13 cellular contexts compared by ENCODE assay signal in genomic region chr14:69559581-69560011, GRCh38. TPM values are rescaled to one million over a fixed set of nuclear protein-coding genes. Genes with fewer than 3 reads are reported as not detected.
DNase-seq lines count a peak whose midpoint lies in the region; ATAC-seq, FAIRE-seq and TF ChIP-seq lines count a peak whose summit lies in the region.
"Had no signal": no experiment of that assay in that cellular context is flagged by ENCODE, and none has a peak within 500 bp of the region (broad histone marks: within the 10 kb centered on the region; RNA-seq: fewer than 3 reads in every experiment).

No MANE protein-coding gene starts in this region.

- H2AFZ ChIP-seq in HepG2 (ENCODE audit: low read length): no peak overlapping the region

- FAIRE-seq in HepG2 (lab: Jason Lieb, UNC): no peak
- FAIRE-seq: endometrium, G401.6 had no signal

- no peak overlapping the region for H3K9ac ChIP-seq in HepG2 (ENCODE audit: insufficient read depth, low read depth, low read length)

- H3K27ac ChIP-seq in HepG2 (ENCODE audit: extremely low read length, insufficient read depth, low read length): no peak overlapping the region
- no peak overlapping the region for H3K27ac ChIP-seq in right lobe of liver
- no peak overlapping the region for H3K27ac ChIP-seq in foreskin keratinocyte
- H3K27ac ChIP-seq in SJCRH30: no peak overlapping the region
- no peak overlapping the region for H3K27ac ChIP-seq in upper lobe of right lung
- H3K27ac ChIP-seq in right atrium auricular region: no peak overlapping the region
- H3K27ac ChIP-seq: adrenal gland had no signal

- no peak overlapping the region for H3K4me2 ChIP-seq in HepG2 (ENCODE audit: low read depth, low read length)

- TF ChIP-seq EP300 in HepG2 (IDR thresholded peaks at IDR 0.05; ENCODE audit: low read depth in 2 of 2, low read length in 2 of 2) (no peak), HepG2 (CRISPR knock-in tag; IDR thresholded peaks at IDR 0.05; ENCODE audit: borderline replicate concordance) (no peak)

- H3K27me3 ChIP-seq in HepG2 (ENCODE audit: control insufficient read depth in 1 of 2, insufficient read depth in 2 of 2, low read length in 2 of 2): peaks cover 0 to 48% of the 10 kb centered on the region in 2 experiments
- no peaks in the 10 kb centered on the region for H3K27me3 ChIP-seq in right lobe of liver
- H3K27me3 ChIP-seq in foreskin keratinocyte: peaks cover 70% of the 10 kb centered on the region
- no peaks in the 10 kb centered on the region for H3K27me3 ChIP-seq in SJCRH30
- H3K27me3 ChIP-seq in upper lobe of right lung: peaks cover 21% of the 10 kb centered on the region
- no peaks in the 10 kb centered on the region for H3K27me3 ChIP-seq in right atrium auricular region

- intact Hi-C loops in HepG2 (cut with micrococcal nuclease; ENCODE audit: unreplicated experiment) (no loop called here), right lobe of liver (cut with DNase I) (no loop called here), upper lobe of right lung (cut with DNase I) (no loop called here)

- CTCF ChIA-PET in HepG2 (lab: Yijun Ruan, JAX; ENCODE audit: low intra/inter-chr PET ratio, low total read pairs): no interaction called here

- ATAC-seq in HepG2 (peak; percentile 47; the same call in 2 of the 3 replicates), right lobe of liver (no peak), foreskin keratinocyte (peak; percentile 21), upper lobe of right lung (no peak)
- ATAC-seq: stimulated activated naive B cell treated with anti-CD40 and anti-IgM and Interleukin-4, amounts not matched to agents 10 μg/mL and 1 μg/mL and 100 μg/mL, for 72 hours had no signal

- in situ Hi-C loops in HepG2 (cut with HindIII; ENCODE audit: extremely low pct_ligation_motif_present, low pct_unique_long_range_greater_than_20kb): no loop called here

- H3K4me1 ChIP-seq in HepG2 (ENCODE audit: insufficient read depth, low read length) (no peaks in the 10 kb centered on the region), right lobe of liver (no peaks in the 10 kb centered on the region), foreskin keratinocyte (no peaks in the 10 kb centered on the region), SJCRH30 (no peaks in the 10 kb centered on the region), upper lobe of right lung (no peaks in the 10 kb centered on the region), right atrium auricular region (no peaks in the 10 kb centered on the region)
- H3K4me1 ChIP-seq: adrenal gland had no signal

- H3K9me3 ChIP-seq in HepG2 (ENCODE audit: low read length) (no peaks in the 10 kb centered on the region), right lobe of liver (no peaks in the 10 kb centered on the region), SJCRH30 (replicated peaks) (no peaks in the 10 kb centered on the region), upper lobe of right lung (no peaks in the 10 kb centered on the region), right atrium auricular region (no peaks in the 10 kb centered on the region)
- H3K9me3 ChIP-seq: adrenal gland had no signal

- BruUV-seq in HepG2 (replicated peaks; lab: Mats Ljungman, UMichigan): no TSS peak

- no peak for TF ChIP-seq RAD21 in HepG2 (CRISPR knock-in tag; IDR thresholded peaks at IDR 0.05)

- DNase-seq in HepG2 (ENCODE audit: low spot score) (no peak), right lobe of liver (no peak), NCI-H526 (lab: John Stamatoyannopoulos, UW) (peak; percentile 89 to 91), foreskin keratinocyte (peak in 1 of 2 donors; percentile 34), SJCRH30 (no peak), upper lobe of right lung (no peak), right atrium auricular region (ENCODE audit: low spot score) (no peak)
- no peak for DNase-seq in activated CD4-positive, CD25-positive, alpha-beta regulatory T cell (lab: John Stamatoyannopoulos, UW)
- DNase-seq: adrenal gland; stimulated activated naive B cell treated with anti-CD40 and anti-IgM and Interleukin-4, amounts not matched to agents 10 μg/mL and 1 μg/mL and 100 μg/mL, for 72 hours had no signal

- H3K79me2 ChIP-seq in HepG2 (ENCODE audit: insufficient read depth, low read length): no peaks in the 10 kb centered on the region

- WGBS in HepG2 (ENCODE audit: low lambda C conversion rate): 0% methylated on average over 6 of the region's 6 CpGs
- 54% methylated on average over 3 of the region's 6 CpGs for WGBS in right lobe of liver (ENCODE audit: insufficient coverage, low coverage, low lambda C conversion rate, missing lambda C conversion rate)

- POLR2A ChIA-PET in HepG2 (lab: Yijun Ruan, JAX): no interaction called here

- no peak overlapping the region for H3K4me3 ChIP-seq in HepG2 (replicated peaks in 1 of 3; ENCODE audit: insufficient read depth in 1 of 3, low read depth in 2 of 3, low read length in 3 of 3)
- no peak overlapping the region for H3K4me3 ChIP-seq in right lobe of liver
- no peak overlapping the region for H3K4me3 ChIP-seq in SJCRH30
- no peak overlapping the region for H3K4me3 ChIP-seq in upper lobe of right lung
- H3K4me3 ChIP-seq in right atrium auricular region: no peak overlapping the region
- H3K4me3 ChIP-seq: adrenal gland had no signal

- TF ChIP-seq CTCF in HepG2 (CRISPR knock-in tag; IDR thresholded peaks at IDR 0.05) (no peak), right lobe of liver (IDR thresholded peaks at IDR 0.05) (no peak), foreskin keratinocyte (conservative IDR thresholded peaks at IDR 0.05) (no peak), upper lobe of right lung (IDR thresholded peaks at IDR 0.05) (no peak), right atrium auricular region (IDR thresholded peaks at IDR 0.05) (no peak)

- H3K36me3 ChIP-seq in HepG2 (replicated peaks in 1 of 2; ENCODE audit: control insufficient read depth in 1 of 2, insufficient read depth in 2 of 2, low read length in 2 of 2) (no peaks in the 10 kb centered on the region), right lobe of liver (no peaks in the 10 kb centered on the region), SJCRH30 (no peaks in the 10 kb centered on the region), upper lobe of right lung (no peaks in the 10 kb centered on the region), right atrium auricular region (no peaks in the 10 kb centered on the region)
- H3K36me3 ChIP-seq: adrenal gland had no signal

- TF ChIP-seq POLR2A in HepG2 (IDR thresholded peaks at IDR 0.05; ENCODE audit: insufficient read depth in 1 of 2, low read depth in 2 of 2, low read length in 2 of 2) (no peak), right lobe of liver (IDR thresholded peaks at IDR 0.05) (no peak)

- no peaks in the 10 kb centered on the region for H4K20me1 ChIP-seq in HepG2 (ENCODE audit: insufficient read depth, low read length)

RNA-seq across cellular contexts. Expression of gene CCDC177, which starts 15.1 kb away (rescaled TPM):
- total RNA-seq in HepG2 (2016; rRNA removed; fragmentation: Illumina TruSeq; extraction: Trizol) (not detected in 2 replicates), right lobe of liver (under 1 TPM in 3 of 6 experiments, not detected in 3; 0.06 to 0.11 (median 0.07) TPM), foreskin keratinocyte (not detected in 2 replicates), upper lobe of right lung (not detected), right atrium auricular region (not detected)
- not detected in 2 replicates for total RNA-seq in HepG2 (2016; cell fraction: cytosol; rRNA removed; fragmentation: Illumina TruSeq; extraction: Trizol; ENCODE audit: low read depth)
- not detected in 2 replicates for total RNA-seq in HepG2 (2016; cell fraction: insoluble cytoplasmic fraction; rRNA removed; fragmentation: Illumina TruSeq; extraction: Trizol)
- total RNA-seq in HepG2 (2016; cell fraction: membrane; rRNA removed; fragmentation: Illumina TruSeq; extraction: Trizol): not detected in 2 replicates
- not detected in 2 replicates for total RNA-seq in HepG2 (2016; cell fraction: nucleus; rRNA removed; fragmentation: Illumina TruSeq; extraction: Trizol)
- polyA plus RNA-seq in HepG2 (2011; rRNA removed) (not detected in 2 replicates), foreskin keratinocyte (not detected in 2 replicates)
- polyA plus RNA-seq in HepG2 (2011; cell fraction: cytosol; rRNA removed): not detected in 2 replicates
- not detected in 2 replicates for polyA plus RNA-seq in HepG2 (2011; cell fraction: nucleus; rRNA removed)
- not detected in 2 replicates for polyA plus RNA-seq in HepG2 (2012)
- polyA plus RNA-seq in HepG2 (2016; cell fraction: cytosol; fragmentation: Illumina TruSeq; extraction: Trizol; ENCODE audit: low read depth): not detected in 2 replicates
- not detected in 2 replicates for polyA plus RNA-seq in HepG2 (2016; cell fraction: insoluble cytoplasmic fraction; fragmentation: Illumina TruSeq; extraction: Trizol; ENCODE audit: low read depth)
- not detected in 2 replicates for polyA plus RNA-seq in HepG2 (2016; cell fraction: membrane; fragmentation: Illumina TruSeq; extraction: Trizol; ENCODE audit: low read depth)
- polyA plus RNA-seq in HepG2 (2016; cell fraction: nucleus; fragmentation: Illumina TruSeq; extraction: Trizol; ENCODE audit: insufficient read depth, low read depth): not detected in 2 replicates
- polyA minus RNA-seq in HepG2 (2011; rRNA and poly(A)+ RNA removed; ENCODE audit: low replicate concordance): 0.33 TPM in 1 of 2 replicates, not detected in the other
- polyA minus RNA-seq in HepG2 (2011; cell fraction: cytosol; rRNA and poly(A)+ RNA removed): not detected in 2 replicates
- not detected in 2 replicates for polyA minus RNA-seq in HepG2 (2011; cell fraction: nucleus; rRNA and poly(A)+ RNA removed)
- total RNA-seq in SJCRH30 (2014; rRNA removed; shearing (Covaris generic)): 0.06 and 0.25 TPM in 2 replicates
- total RNA-seq: T-helper 2 cell treated with Interferon-gamma antibody and Interleukin-4, amounts not matched to agents 100 ng/mL and 5 ng/mL, for 36 hours had no signal

RNA-seq across cellular contexts. Expression of gene SUSD6, which starts 51.8 kb away (rescaled TPM):
- total RNA-seq in HepG2 (2016; rRNA removed; fragmentation: Illumina TruSeq; extraction: Trizol): 4.8 and 7.2 TPM in 2 replicates
- total RNA-seq in HepG2 (2016; cell fraction: cytosol; rRNA removed; fragmentation: Illumina TruSeq; extraction: Trizol; ENCODE audit: low read depth): 0.53 and 0.71 TPM in 2 replicates
- total RNA-seq in HepG2 (2016; cell fraction: insoluble cytoplasmic fraction; rRNA removed; fragmentation: Illumina TruSeq; extraction: Trizol): 3.7 and 7.0 TPM in 2 replicates
- total RNA-seq in HepG2 (2016; cell fraction: membrane; rRNA removed; fragmentation: Illumina TruSeq; extraction: Trizol): 2.4 and 2.6 TPM in 2 replicates
- total RNA-seq in HepG2 (2016; cell fraction: nucleus; rRNA removed; fragmentation: Illumina TruSeq; extraction: Trizol): 11.6 and 12.8 TPM in 2 replicates
- 7.4 and 9.4 TPM in 2 replicates for polyA plus RNA-seq in HepG2 (2011; rRNA removed)
- 3.9 and 4.6 TPM in 2 replicates for polyA plus RNA-seq in HepG2 (2011; cell fraction: cytosol; rRNA removed)
- 17.5 and 19.4 TPM in 2 replicates for polyA plus RNA-seq in HepG2 (2011; cell fraction: nucleus; rRNA removed)
- polyA plus RNA-seq in HepG2 (2012): 5.8 and 6.9 TPM in 2 replicates
- 0.43 and 0.46 TPM in 2 replicates for polyA plus RNA-seq in HepG2 (2016; cell fraction: cytosol; fragmentation: Illumina TruSeq; extraction: Trizol; ENCODE audit: low read depth)
- 3.1 and 3.3 TPM in 2 replicates for polyA plus RNA-seq in HepG2 (2016; cell fraction: insoluble cytoplasmic fraction; fragmentation: Illumina TruSeq; extraction: Trizol; ENCODE audit: low read depth)
- polyA plus RNA-seq in HepG2 (2016; cell fraction: membrane; fragmentation: Illumina TruSeq; extraction: Trizol; ENCODE audit: low read depth): 0.96 and 1.2 TPM in 2 replicates
- 14.7 and 15.5 TPM in 2 replicates for polyA plus RNA-seq in HepG2 (2016; cell fraction: nucleus; fragmentation: Illumina TruSeq; extraction: Trizol; ENCODE audit: insufficient read depth, low read depth)
- polyA minus RNA-seq in HepG2 (2011; rRNA and poly(A)+ RNA removed; ENCODE audit: low replicate concordance): 7.6 and 16.1 TPM in 2 replicates
- 5.3 and 6.9 TPM in 2 replicates for polyA minus RNA-seq in HepG2 (2011; cell fraction: cytosol; rRNA and poly(A)+ RNA removed)
- 12.5 and 13.1 TPM in 2 replicates for polyA minus RNA-seq in HepG2 (2011; cell fraction: nucleus; rRNA and poly(A)+ RNA removed)
- 10 to 100 TPM in 5 of 6 experiments, 1 to 10 TPM in 1; 9.6 to 17.4 (median 12.5) TPM for total RNA-seq in right lobe of liver
- 14.5 and 17.4 TPM in 2 replicates for total RNA-seq in foreskin keratinocyte
- 5.4 and 5.9 TPM in 2 replicates for polyA plus RNA-seq in foreskin keratinocyte
- 5.2 and 5.9 TPM in 2 replicates for total RNA-seq in SJCRH30 (2014; rRNA removed; shearing (Covaris generic))
- 87.5 TPM for total RNA-seq in upper lobe of right lung
- 10 to 100 TPM; 19.2 to 24.7 TPM for total RNA-seq in right atrium auricular region

Comparison
In these comparisons a context has a peak if more than half of its experiments do, and no peak if none do; other contexts are left out.
1. ATAC-seq: peak in HepG2 (single experiment) and foreskin keratinocyte (single experiment); none in right lobe of liver (0 of 4) and upper lobe of right lung (single experiment).
2. DNase-seq: peak in NCI-H526 (2 of 2); none in HepG2 (single experiment), right lobe of liver (0 of 3), SJCRH30 (0 of 2), activated CD4-positive, CD25-positive, alpha-beta regulatory T cell (0 of 4), upper lobe of right lung (single experiment) and right atrium auricular region (single experiment).